Comparison of ENCODE assay signal across 1 cellular context in the genomic region with DNA sequence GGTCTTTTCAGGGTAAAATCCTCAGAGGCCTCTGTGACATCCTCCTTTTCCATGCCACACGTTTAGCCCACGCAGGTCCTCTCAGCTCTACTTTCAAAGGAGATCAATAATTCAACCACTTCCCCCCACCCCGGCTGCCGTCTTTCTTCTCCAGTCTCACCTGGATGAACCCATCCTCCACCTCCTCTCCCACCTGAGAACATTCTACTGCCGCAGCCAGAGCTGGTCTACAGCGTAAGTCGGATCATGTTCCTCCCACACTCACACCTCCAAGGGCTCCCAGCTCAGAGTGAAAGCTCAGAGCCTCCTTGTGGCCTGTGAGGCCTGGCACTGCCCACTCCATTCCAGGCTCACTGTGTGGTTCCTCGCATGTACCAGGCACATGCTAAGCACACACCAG.
TF ChIP-seq lines count a peak whose summit lies in the region.

No MANE protein-coding gene starts in this region.

TF ChIP-seq in WTC11, 78 proteins besides CTCF, POLR2A, EP300 and RAD21:
- TF ChIP-seq, protein P1, sequence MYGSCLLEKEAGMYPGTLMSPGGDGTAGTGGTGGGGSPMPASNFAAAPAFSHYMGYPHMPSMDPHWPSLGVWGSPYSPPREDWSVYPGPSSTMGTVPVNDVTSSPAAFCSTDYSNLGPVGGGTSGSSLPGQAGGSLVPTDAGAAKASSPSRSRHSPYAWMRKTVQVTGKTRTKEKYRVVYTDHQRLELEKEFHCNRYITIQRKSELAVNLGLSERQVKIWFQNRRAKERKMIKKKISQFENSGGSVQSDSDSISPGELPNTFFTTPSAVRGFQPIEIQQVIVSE (CRISPR knock-in tag; IDR thresholded peaks at IDR 0.05; ENCODE audit: borderline replicate concordance): no peak
- TF ChIP-seq, protein P2, sequence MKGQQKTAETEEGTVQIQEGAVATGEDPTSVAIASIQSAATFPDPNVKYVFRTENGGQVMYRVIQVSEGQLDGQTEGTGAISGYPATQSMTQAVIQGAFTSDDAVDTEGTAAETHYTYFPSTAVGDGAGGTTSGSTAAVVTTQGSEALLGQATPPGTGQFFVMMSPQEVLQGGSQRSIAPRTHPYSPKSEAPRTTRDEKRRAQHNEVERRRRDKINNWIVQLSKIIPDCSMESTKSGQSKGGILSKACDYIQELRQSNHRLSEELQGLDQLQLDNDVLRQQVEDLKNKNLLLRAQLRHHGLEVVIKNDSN (CRISPR knock-in tag; IDR thresholded peaks at IDR 0.05): no peak
- TF ChIP-seq ZNF423 (CRISPR knock-in tag; IDR thresholded peaks at IDR 0.05) (no peak), KAT7 (CRISPR knock-in tag; IDR thresholded peaks at IDR 0.05; ENCODE audit: borderline replicate concordance) (no peak), ATF1 (CRISPR knock-in tag; IDR thresholded peaks at IDR 0.05) (no peak), ETV6 (CRISPR knock-in tag; IDR thresholded peaks at IDR 0.05) (no peak), ZNF396 (CRISPR knock-in tag; IDR thresholded peaks at IDR 0.05; ENCODE audit: borderline replicate concordance) (no peak), ZNF121 (CRISPR knock-in tag; IDR thresholded peaks at IDR 0.05) (no peak), TEAD4 (CRISPR knock-in tag; IDR thresholded peaks at IDR 0.05) (no peak), SMAD3 (CRISPR knock-in tag; IDR thresholded peaks at IDR 0.05; ENCODE audit: borderline replicate concordance) (no peak), ZNF317 (CRISPR knock-in tag; IDR thresholded peaks at IDR 0.05; ENCODE audit: borderline replicate concordance, low read depth) (no peak), SMAD4 (CRISPR knock-in tag; IDR thresholded peaks at IDR 0.05) (no peak), ZNF263 (CRISPR knock-in tag; IDR thresholded peaks at IDR 0.05; ENCODE audit: low read depth) (no peak), TCF7 (CRISPR knock-in tag; IDR thresholded peaks at IDR 0.05; ENCODE audit: low read depth) (no peak)
- TF ChIP-seq, protein P3, sequence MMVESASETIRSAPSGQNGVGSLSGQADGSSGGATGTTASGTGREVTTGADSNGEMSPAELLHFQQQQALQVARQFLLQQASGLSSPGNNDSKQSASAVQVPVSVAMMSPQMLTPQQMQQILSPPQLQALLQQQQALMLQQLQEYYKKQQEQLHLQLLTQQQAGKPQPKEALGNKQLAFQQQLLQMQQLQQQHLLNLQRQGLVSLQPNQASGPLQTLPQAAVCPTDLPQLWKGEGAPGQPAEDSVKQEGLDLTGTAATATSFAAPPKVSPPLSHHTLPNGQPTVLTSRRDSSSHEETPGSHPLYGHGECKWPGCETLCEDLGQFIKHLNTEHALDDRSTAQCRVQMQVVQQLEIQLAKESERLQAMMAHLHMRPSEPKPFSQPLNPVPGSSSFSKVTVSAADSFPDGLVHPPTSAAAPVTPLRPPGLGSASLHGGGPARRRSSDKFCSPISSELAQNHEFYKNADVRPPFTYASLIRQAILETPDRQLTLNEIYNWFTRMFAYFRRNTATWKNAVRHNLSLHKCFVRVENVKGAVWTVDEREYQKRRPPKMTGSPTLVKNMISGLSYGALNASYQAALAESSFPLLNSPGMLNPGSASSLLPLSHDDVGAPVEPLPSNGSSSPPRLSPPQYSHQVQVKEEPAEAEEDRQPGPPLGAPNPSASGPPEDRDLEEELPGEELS (CRISPR knock-in tag; IDR thresholded peaks at IDR 0.05): no peak
- TF ChIP-seq, protein P4, sequence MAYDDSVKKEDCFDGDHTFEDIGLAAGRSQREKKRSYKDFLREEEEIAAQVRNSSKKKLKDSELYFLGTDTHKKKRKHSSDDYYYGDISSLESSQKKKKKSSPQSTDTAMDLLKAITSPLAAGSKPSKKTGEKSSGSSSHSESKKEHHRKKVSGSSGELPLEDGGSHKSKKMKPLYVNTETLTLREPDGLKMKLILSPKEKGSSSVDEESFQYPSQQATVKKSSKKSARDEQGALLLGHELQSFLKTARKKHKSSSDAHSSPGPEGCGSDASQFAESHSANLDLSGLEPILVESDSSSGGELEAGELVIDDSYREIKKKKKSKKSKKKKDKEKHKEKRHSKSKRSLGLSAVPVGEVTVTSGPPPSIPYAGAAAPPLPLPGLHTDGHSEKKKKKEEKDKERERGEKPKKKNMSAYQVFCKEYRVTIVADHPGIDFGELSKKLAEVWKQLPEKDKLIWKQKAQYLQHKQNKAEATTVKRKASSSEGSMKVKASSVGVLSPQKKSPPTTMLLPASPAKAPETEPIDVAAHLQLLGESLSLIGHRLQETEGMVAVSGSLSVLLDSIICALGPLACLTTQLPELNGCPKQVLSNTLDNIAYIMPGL (CRISPR knock-in tag; IDR thresholded peaks at IDR 0.05): no peak
- TF ChIP-seq, protein P5, sequence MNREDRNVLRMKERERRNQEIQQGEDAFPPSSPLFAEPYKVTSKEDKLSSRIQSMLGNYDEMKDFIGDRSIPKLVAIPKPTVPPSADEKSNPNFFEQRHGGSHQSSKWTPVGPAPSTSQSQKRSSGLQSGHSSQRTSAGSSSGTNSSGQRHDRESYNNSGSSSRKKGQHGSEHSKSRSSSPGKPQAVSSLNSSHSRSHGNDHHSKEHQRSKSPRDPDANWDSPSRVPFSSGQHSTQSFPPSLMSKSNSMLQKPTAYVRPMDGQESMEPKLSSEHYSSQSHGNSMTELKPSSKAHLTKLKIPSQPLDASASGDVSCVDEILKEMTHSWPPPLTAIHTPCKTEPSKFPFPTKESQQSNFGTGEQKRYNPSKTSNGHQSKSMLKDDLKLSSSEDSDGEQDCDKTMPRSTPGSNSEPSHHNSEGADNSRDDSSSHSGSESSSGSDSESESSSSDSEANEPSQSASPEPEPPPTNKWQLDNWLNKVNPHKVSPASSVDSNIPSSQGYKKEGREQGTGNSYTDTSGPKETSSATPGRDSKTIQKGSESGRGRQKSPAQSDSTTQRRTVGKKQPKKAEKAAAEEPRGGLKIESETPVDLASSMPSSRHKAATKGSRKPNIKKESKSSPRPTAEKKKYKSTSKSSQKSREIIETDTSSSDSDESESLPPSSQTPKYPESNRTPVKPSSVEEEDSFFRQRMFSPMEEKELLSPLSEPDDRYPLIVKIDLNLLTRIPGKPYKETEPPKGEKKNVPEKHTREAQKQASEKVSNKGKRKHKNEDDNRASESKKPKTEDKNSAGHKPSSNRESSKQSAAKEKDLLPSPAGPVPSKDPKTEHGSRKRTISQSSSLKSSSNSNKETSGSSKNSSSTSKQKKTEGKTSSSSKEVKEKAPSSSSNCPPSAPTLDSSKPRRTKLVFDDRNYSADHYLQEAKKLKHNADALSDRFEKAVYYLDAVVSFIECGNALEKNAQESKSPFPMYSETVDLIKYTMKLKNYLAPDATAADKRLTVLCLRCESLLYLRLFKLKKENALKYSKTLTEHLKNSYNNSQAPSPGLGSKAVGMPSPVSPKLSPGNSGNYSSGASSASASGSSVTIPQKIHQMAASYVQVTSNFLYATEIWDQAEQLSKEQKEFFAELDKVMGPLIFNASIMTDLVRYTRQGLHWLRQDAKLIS (CRISPR knock-in tag; IDR thresholded peaks at IDR 0.05; ENCODE audit: borderline replicate concordance): no peak
- TF ChIP-seq, protein P6, sequence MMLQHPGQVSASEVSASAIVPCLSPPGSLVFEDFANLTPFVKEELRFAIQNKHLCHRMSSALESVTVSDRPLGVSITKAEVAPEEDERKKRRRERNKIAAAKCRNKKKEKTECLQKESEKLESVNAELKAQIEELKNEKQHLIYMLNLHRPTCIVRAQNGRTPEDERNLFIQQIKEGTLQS (CRISPR knock-in tag; conservative IDR thresholded peaks at IDR 0.05): no peak
- TF ChIP-seq, protein P7, sequence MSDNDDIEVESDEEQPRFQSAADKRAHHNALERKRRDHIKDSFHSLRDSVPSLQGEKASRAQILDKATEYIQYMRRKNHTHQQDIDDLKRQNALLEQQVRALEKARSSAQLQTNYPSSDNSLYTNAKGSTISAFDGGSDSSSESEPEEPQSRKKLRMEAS (CRISPR knock-in tag; IDR thresholded peaks at IDR 0.05): no peak
